29 cellular contexts compared by ENCODE assay signal in genomic region chr5:114327987-114328386, GRCh38. TPM values are rescaled to one million over a fixed set of nuclear protein-coding genes. Genes with fewer than 3 reads are reported as not detected.
"Had no signal": no experiment of that assay in that cellular context is flagged by ENCODE, and none has a peak within 500 bp of the region (broad histone marks: within the 10 kb centered on the region; RNA-seq: fewer than 3 reads in every experiment).

No MANE protein-coding gene starts in this region.

- H3K27ac ChIP-seq: brain microvascular endothelial cell, cardiac muscle cell, Peyer's patch, RWPE1, SJCRH30 had no signal

- DNase-seq: activated CD4-positive, alpha-beta T cell treated with anti-CD3 and anti-CD28 coated beads for 48 hours; activated CD4-positive, alpha-beta T cell treated with anti-CD3 and anti-CD28 coated beads, Interleukin-2, amount 50 U/mL, for 4 hours; activated CD4-positive, CD25-positive, alpha-beta regulatory T cell treated with anti-CD3 and anti-CD28 coated beads, Interleukin-2, amount 50 U/mL, for 72 hours; activated CD8-positive, alpha-beta memory T cell treated with anti-CD3 and anti-CD28 coated beads, Interleukin-2, amount 50 U/mL, for 48 hours; activated CD8-positive, alpha-beta T cell treated with anti-CD3 and anti-CD28 coated beads, Interleukin-2, amount 10 ng/mL, durations not matched to agents 7 days and 5 days; activated effector memory CD4-positive, alpha-beta T cell treated with anti-CD3 and anti-CD28 coated beads, Interleukin-2, amount 50 U/mL, for 16 hours; activated naive CD4-positive, alpha-beta T cell treated with Interleukin-2 at 50 U/mL for 16 hours; activated T-cell treated with anti-CD3 and anti-CD28 coated beads, Interleukin-2, amount 50 U/mL, for 1 hour; amygdala; brain microvascular endothelial cell; MG63; MV-4-11; NCI-H1092 treated with DMSO at 0.1 percent for 48 hours; NCI-H1417 treated with DMSO at 0.1 percent for 48 hours; NCI-H1694; NCI-H2029; NCI-H2107; NCI-H510A treated with DMSO at 0.1 percent for 48 hours; NCI-H69; NK-92 treated with Interleukin-12 subunit alpha and Interleukin-12 subunit beta, amount 100 ng/mL, for 24 hours; OCI-M1; Peyer's patch; Right ventricle myocardium superior; SJCRH30; SK-N-SH had no signal

- H3K27me3 ChIP-seq: brain microvascular endothelial cell, cardiac muscle cell, Peyer's patch had no signal

- H3K4me3 ChIP-seq: cardiac muscle cell, MG63, Peyer's patch, SJCRH30 had no signal

- ATAC-seq: activated CD8-positive, alpha-beta T cell treated with anti-CD3 and anti-CD28 coated beads, Interleukin-2, amount 10 ng/mL, durations not matched to agents 7 days and 5 days; activated naive CD4-positive, alpha-beta T cell treated with anti-CD3 and anti-CD28 coated beads, Interleukin-2, amount 50 U/mL, for 72 hours had no signal

- H3K4me2 ChIP-seq: SK-N-SH had no signal

- H3K9ac ChIP-seq: SK-N-SH had no signal

- H3K9me3 ChIP-seq: MG63, Peyer's patch, SJCRH30, SK-N-SH had no signal

- H3K36me3 ChIP-seq: brain microvascular endothelial cell, cardiac muscle cell, MG63, Peyer's patch, SJCRH30 had no signal

- H3K4me1 ChIP-seq: Peyer's patch, SJCRH30 had no signal

RNA-seq across cellular contexts. Expression of gene KCNN2, which starts 33.9 kb away (rescaled TPM):
- total RNA-seq: activated CD8-positive, alpha-beta T cell treated with anti-CD3 and anti-CD28 coated beads, Interleukin-2, amount 10 ng/mL, durations not matched to agents 7 days and 5 days; activated naive CD4-positive, alpha-beta T cell treated with anti-CD3 and anti-CD28 coated beads, Interleukin-2, amount 50 U/mL, for 72 hours; SJCRH30; T-helper 1 cell treated with Interleukin-12 subunit alpha and Interleukin-12 subunit beta and Interleukin-4 antibody, amounts not matched to agents 30 ng/mL and 1 ng/mL, for 36 hours had no signal
- polyA plus RNA-seq: SK-N-SH had no signal
